1 cellular context compared by ENCODE assay signal in the genomic region with DNA sequence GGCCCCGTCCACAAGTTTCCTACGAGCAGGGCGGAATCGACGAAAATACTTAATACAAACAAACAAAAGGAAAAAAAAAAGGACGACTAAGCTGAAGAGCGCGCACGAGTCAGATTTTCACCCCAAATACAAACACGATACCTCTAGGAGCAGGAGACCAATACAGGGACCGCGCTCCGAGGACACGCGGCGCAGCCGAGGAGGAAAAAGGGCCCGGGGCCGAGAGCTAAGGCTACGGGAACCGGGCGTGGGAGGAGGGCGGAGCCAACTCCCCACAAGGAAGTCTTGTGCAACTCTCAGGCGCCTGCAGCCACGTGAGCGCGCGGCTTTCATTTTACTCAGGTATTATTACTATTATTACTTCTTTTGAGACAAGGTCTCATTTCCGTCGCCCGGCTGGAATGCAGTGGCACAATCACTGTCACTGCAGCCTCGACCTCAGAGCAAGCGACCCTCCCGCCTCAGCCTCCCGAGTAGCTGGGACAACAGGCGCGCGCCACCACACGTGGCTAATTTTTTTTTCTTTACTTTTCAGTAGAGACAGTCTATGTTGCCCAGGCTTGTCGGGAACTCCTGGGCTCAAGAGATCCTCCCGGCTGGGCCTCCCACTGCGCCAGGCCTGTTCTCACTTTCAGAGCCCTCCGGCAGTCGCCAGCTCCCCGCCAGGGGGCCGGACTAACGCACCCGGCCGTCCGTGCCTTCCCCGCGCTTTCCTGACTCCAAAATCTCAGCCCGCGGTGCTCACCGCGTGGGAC.
A peak's percentile ranks its signal among the peaks of the same experiment; 100 is the strongest.
TF ChIP-seq lines count a peak whose summit lies in the region.

No MANE protein-coding gene starts in this region.

TF ChIP-seq in HEK293, 187 proteins besides CTCF, POLR2A, EP300 and RAD21 (continued from another document and continues in another):
- no peak for TF ChIP-seq ZNF701 (tag by site-specific recombination; IDR thresholded peaks at IDR 0.05)
- no peak for TF ChIP-seq ZNF549 (tag by site-specific recombination; IDR thresholded peaks at IDR 0.05)
- no peak for TF ChIP-seq ZNF132 (tag by site-specific recombination; IDR thresholded peaks at IDR 0.05; ENCODE audit: borderline replicate concordance)
- TF ChIP-seq, protein P1, sequence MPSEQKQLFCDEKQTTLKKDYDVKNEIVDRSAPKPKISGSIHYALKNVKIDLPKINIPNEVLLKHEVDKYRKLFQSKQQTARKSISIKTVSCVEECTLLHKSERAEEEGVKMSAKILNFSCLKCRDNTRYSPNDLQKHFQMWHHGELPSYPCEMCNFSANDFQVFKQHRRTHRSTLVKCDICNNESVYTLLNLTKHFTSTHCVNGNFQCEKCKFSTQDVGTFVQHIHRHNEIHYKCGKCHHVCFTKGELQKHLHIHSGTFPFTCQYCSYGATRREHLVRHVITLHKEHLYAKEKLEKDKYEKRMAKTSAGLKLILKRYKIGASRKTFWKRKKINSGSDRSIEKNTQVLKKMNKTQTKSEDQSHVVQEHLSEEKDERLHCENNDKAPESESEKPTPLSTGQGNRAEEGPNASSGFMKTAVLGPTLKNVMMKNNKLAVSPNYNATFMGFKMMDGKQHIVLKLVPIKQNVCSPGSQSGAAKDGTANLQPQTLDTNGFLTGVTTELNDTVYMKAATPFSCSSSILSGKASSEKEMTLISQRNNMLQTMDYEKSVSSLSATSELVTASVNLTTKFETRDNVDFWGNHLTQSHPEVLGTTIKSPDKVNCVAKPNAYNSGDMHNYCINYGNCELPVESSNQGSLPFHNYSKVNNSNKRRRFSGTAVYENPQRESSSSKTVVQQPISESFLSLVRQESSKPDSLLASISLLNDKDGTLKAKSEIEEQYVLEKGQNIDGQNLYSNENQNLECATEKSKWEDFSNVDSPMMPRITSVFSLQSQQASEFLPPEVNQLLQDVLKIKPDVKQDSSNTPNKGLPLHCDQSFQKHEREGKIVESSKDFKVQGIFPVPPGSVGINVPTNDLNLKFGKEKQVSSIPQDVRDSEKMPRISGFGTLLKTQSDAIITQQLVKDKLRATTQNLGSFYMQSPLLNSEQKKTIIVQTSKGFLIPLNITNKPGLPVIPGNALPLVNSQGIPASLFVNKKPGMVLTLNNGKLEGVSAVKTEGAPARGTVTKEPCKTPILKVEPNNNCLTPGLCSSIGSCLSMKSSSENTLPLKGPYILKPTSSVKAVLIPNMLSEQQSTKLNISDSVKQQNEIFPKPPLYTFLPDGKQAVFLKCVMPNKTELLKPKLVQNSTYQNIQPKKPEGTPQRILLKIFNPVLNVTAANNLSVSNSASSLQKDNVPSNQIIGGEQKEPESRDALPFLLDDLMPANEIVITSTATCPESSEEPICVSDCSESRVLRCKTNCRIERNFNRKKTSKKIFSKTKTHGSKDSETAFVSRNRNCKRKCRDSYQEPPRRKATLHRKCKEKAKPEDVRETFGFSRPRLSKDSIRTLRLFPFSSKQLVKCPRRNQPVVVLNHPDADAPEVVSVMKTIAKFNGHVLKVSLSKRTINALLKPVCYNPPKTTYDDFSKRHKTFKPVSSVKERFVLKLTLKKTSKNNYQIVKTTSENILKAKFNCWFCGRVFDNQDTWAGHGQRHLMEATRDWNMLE (tag by site-specific recombination; conservative IDR thresholded peaks at IDR 0.05; ENCODE audit: low read depth), result no peak
- TF ChIP-seq ZNF239 (tag by site-specific recombination; IDR thresholded peaks at IDR 0.05), result no peak
- peak; percentile 55 for TF ChIP-seq BCL11B (tag by site-specific recombination; IDR thresholded peaks at IDR 0.05; ENCODE audit: low read depth)
- TF ChIP-seq ATF2 (tag by site-specific recombination; IDR thresholded peaks at IDR 0.05; ENCODE audit: low read depth), result no peak
- no peak for TF ChIP-seq ZNF514 (tag by site-specific recombination; IDR thresholded peaks at IDR 0.05)
- peak; percentile 80 for TF ChIP-seq GLIS1 (tag by site-specific recombination; IDR thresholded peaks at IDR 0.05)
- no peak for TF ChIP-seq ZNF585B (tag by site-specific recombination; IDR thresholded peaks at IDR 0.05)
- no peak for TF ChIP-seq ZNF843 (tag by site-specific recombination; IDR thresholded peaks at IDR 0.05)
- TF ChIP-seq YY2 (tag by site-specific recombination; IDR thresholded peaks at IDR 0.05), result no peak
- TF ChIP-seq, protein P2, sequence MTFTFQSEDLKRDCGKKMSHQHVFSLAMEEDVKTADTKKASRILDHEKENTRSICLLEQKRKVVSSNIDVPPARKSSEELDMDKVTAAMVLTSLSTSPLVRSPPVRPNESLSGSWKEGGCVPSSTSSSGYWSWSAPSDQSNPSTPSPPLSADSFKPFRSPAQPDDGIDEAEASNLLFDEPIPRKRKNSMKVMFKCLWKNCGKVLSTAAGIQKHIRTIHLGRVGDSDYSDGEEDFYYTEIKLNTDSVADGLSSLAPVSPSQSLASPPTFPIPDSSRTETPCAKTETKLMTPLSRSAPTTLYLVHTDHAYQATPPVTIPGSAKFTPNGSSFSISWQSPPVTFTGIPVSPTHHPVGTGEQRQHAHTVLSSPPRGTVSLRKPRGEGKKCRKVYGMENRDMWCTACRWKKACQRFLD (tag by site-specific recombination; IDR thresholded peaks at IDR 0.05), result no peak
- TF ChIP-seq ZNF184 (tag by site-specific recombination; IDR thresholded peaks at IDR 0.05), result no peak
- TF ChIP-seq, protein P3, sequence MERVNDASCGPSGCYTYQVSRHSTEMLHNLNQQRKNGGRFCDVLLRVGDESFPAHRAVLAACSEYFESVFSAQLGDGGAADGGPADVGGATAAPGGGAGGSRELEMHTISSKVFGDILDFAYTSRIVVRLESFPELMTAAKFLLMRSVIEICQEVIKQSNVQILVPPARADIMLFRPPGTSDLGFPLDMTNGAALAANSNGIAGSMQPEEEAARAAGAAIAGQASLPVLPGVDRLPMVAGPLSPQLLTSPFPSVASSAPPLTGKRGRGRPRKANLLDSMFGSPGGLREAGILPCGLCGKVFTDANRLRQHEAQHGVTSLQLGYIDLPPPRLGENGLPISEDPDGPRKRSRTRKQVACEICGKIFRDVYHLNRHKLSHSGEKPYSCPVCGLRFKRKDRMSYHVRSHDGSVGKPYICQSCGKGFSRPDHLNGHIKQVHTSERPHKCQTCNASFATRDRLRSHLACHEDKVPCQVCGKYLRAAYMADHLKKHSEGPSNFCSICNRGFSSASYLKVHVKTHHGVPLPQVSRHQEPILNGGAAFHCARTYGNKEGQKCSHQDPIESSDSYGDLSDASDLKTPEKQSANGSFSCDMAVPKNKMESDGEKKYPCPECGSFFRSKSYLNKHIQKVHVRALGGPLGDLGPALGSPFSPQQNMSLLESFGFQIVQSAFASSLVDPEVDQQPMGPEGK (tag by site-specific recombination; IDR thresholded peaks at IDR 0.05), result no peak; the same call in 1 of the 2 replicates
- no peak for TF ChIP-seq ZNF596 (tag by site-specific recombination; IDR thresholded peaks at IDR 0.05)
- no peak for TF ChIP-seq ZNF623 (tag by site-specific recombination; IDR thresholded peaks at IDR 0.05)
- no peak for TF ChIP-seq ZNF529 (tag by site-specific recombination; IDR thresholded peaks at IDR 0.05; ENCODE audit: insufficient replicate concordance)
- TF ChIP-seq ZNF19 (tag by site-specific recombination; IDR thresholded peaks at IDR 0.05; ENCODE audit: low read depth), result no peak
- TF ChIP-seq ZNF792 (tag by site-specific recombination; IDR thresholded peaks at IDR 0.05), result no peak
- peak; percentile 17; the same call in 1 of the 2 replicates for TF ChIP-seq ZNF223 (tag by site-specific recombination; IDR thresholded peaks at IDR 0.05)
- TF ChIP-seq ZNF175 (tag by site-specific recombination; IDR thresholded peaks at IDR 0.05), result no peak
- TF ChIP-seq ZNF416 (tag by site-specific recombination; IDR thresholded peaks at IDR 0.05), result no peak
- no peak for TF ChIP-seq ZNF214 (tag by site-specific recombination; IDR thresholded peaks at IDR 0.05; ENCODE audit: borderline replicate concordance)
- no peak for TF ChIP-seq ZSCAN16 (tag by site-specific recombination; IDR thresholded peaks at IDR 0.05)
- no peak for TF ChIP-seq ZNF621 (tag by site-specific recombination; IDR thresholded peaks at IDR 0.05)
- no peak for TF ChIP-seq ZBTB1 (tag by site-specific recombination; IDR thresholded peaks at IDR 0.05)
- no peak for TF ChIP-seq ZNF510 (tag by site-specific recombination; IDR thresholded peaks at IDR 0.05; ENCODE audit: insufficient replicate concordance)
- no peak for TF ChIP-seq ZNF202 (tag by site-specific recombination; IDR thresholded peaks at IDR 0.05; ENCODE audit: borderline replicate concordance)
- TF ChIP-seq OSR2 (tag by site-specific recombination; IDR thresholded peaks at IDR 0.05), result 0 out of 2 replicates have a peak, but pooled peaks have one; percentile 24
- TF ChIP-seq SCRT2 (tag by site-specific recombination; IDR thresholded peaks at IDR 0.05), result peak; percentile 7; the same call in 1 of the 2 replicates
- TF ChIP-seq GLI2 (tag by site-specific recombination; IDR thresholded peaks at IDR 0.05; ENCODE audit: borderline replicate concordance, low read depth), result no peak
- TF ChIP-seq ZNF560 (tag by site-specific recombination; IDR thresholded peaks at IDR 0.05; ENCODE audit: borderline replicate concordance), result no peak
- peak; percentile 57; the same call in 1 of the 2 replicates for TF ChIP-seq HIC1 (tag by site-specific recombination; IDR thresholded peaks at IDR 0.05)
- no peak for TF ChIP-seq HOXC10 (CRISPR knock-in tag; IDR thresholded peaks at IDR 0.05)
- TF ChIP-seq, protein P4, sequence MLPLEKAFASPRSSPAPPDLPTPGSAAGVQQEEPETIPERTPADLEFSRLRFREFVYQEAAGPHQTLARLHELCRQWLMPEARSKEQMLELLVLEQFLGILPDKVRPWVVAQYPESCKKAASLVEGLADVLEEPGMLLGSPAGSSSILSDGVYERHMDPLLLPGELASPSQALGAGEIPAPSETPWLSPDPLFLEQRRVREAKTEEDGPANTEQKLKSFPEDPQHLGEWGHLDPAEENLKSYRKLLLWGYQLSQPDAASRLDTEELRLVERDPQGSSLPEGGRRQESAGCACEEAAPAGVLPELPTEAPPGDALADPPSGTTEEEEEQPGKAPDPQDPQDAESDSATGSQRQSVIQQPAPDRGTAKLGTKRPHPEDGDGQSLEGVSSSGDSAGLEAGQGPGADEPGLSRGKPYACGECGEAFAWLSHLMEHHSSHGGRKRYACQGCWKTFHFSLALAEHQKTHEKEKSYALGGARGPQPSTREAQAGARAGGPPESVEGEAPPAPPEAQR (tag by site-specific recombination; IDR thresholded peaks at IDR 0.05), result no peak
- no peak for TF ChIP-seq ZFP41 (tag by site-specific recombination; IDR thresholded peaks at IDR 0.05; ENCODE audit: borderline replicate concordance)
- TF ChIP-seq ZNF677 (tag by site-specific recombination; IDR thresholded peaks at IDR 0.05), result no peak
- TF ChIP-seq, protein P5, sequence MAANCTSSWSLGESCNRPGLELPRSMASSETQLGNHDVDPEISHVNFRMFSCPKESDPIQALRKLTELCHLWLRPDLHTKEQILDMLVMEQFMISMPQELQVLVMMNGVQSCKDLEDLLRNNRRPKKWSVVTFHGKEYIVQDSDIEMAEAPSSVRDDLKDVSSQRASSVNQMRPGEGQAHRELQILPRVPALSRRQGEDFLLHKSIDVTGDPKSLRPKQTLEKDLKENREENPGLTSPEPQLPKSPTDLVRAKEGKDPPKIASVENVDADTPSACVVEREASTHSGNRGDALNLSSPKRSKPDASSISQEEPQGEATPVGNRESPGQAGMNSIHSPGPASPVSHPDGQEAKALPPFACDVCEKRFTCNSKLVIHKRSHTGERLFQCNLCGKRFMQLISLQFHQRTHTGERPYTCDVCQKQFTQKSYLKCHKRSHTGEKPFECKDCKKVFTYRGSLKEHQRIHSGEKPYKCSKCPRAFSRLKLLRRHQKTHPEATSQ (tag by site-specific recombination; IDR thresholded peaks at IDR 0.05), result peak; percentile 24; the same call in 1 of the 2 replicates
- TF ChIP-seq ZNF404 (tag by site-specific recombination; IDR thresholded peaks at IDR 0.05), result no peak
- TF ChIP-seq ZNF426 (tag by site-specific recombination; IDR thresholded peaks at IDR 0.05), result no peak
- TF ChIP-seq ZNF747 (tag by site-specific recombination; IDR thresholded peaks at IDR 0.05), result no peak
- no peak for TF ChIP-seq ZNF785 (tag by site-specific recombination; IDR thresholded peaks at IDR 0.05)
- TF ChIP-seq ZNF837 (tag by site-specific recombination; IDR thresholded peaks at IDR 0.05), result no peak
- peak; percentile 94 for TF ChIP-seq ZNF121 (tag by site-specific recombination; IDR thresholded peaks at IDR 0.05)
- no peak; the same call in 1 of the 2 replicates for TF ChIP-seq ZNF561 (tag by site-specific recombination; IDR thresholded peaks at IDR 0.05; ENCODE audit: borderline replicate concordance)
- TF ChIP-seq HOXD13 (CRISPR knock-in tag; IDR thresholded peaks at IDR 0.05; ENCODE audit: borderline replicate concordance), result no peak
- TF ChIP-seq ZBTB20 (tag by site-specific recombination; IDR thresholded peaks at IDR 0.05), result peak; percentile 87; the same call in 1 of the 2 replicates
- peak; percentile 22; the same call in 1 of the 2 replicates for TF ChIP-seq ZSCAN30 (tag by site-specific recombination; IDR thresholded peaks at IDR 0.05)
- TF ChIP-seq SETDB1 (IDR thresholded peaks at IDR 0.05; ENCODE audit: insufficient read length, low read length), result peak; percentile 63
- TF ChIP-seq ZNF341 (tag by site-specific recombination; IDR thresholded peaks at IDR 0.05; ENCODE audit: low read depth), result no peak
- TF ChIP-seq GLI4 (tag by site-specific recombination; IDR thresholded peaks at IDR 0.05), result no peak
- peak; percentile 65 for TF ChIP-seq PRDM1 (tag by site-specific recombination; IDR thresholded peaks at IDR 0.05)
